Comparison of ENCODE assay signal across 16 cellular contexts in the genomic region with DNA sequence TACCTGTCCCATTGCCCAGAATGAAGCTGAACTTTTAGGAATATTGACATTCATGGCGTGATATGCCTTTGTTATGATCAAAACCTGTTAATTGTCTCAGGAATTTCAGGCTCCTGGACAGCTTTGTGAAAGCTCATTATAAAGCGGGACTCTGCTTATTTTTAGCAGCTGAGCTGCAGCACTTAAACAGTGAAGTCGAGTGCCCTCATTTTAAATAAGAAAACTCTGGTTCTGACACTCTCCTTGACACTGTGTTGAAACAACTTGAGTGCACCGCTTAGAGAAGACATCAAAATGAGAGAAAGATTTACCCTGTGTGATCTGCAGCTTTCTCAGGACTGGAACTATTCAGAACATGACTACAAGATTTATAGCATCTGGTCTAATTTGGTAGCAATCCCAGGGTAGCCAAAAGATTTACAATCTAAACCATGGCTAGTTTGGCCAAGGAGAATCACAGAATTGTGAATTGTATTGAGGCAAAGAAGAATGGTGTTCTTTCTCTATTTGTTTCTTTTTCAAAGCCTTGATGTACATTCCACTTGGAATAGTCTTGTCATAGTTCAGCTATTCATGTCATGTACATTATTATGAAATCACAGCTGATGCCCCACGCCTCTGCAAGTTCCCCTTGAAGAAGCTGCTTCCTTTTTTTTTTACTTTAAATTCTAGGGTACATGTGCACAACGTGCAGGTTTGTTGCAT. TPM values are rescaled to one million over a fixed set of nuclear protein-coding genes. Genes with fewer than 3 reads are reported as not detected.
A peak's percentile ranks its signal among the peaks of the same experiment; 100 is the strongest.
DNase-seq lines count a peak whose midpoint lies in the region; ATAC-seq and TF ChIP-seq lines count a peak whose summit lies in the region.
"Had no signal": no experiment of that assay in that cellular context is flagged by ENCODE, and none has a peak within 500 bp of the region (broad histone marks: within the 10 kb centered on the region; RNA-seq: fewer than 3 reads in every experiment).

No MANE protein-coding gene starts in this region.

- TF ChIP-seq POLR2A in ovary (IDR thresholded peaks at IDR 0.05) = no peak

- H3K27me3 ChIP-seq in BJ (ENCODE audit: control insufficient read depth, insufficient read depth, low read length) = no peaks in the 10 kb centered on the region
- no peaks in the 10 kb centered on the region for H3K27me3 ChIP-seq in HUES64 (ENCODE audit: insufficient read depth, low read length)
- no peaks in the 10 kb centered on the region for H3K27me3 ChIP-seq in left lung
- H3K27me3 ChIP-seq in CD8-positive, alpha-beta T cell (ENCODE audit: insufficient read depth, low read length) = no peaks in the 10 kb centered on the region
- no peaks in the 10 kb centered on the region for H3K27me3 ChIP-seq in ovary
- H3K27me3 ChIP-seq: vagina had no signal

- H3K27ac ChIP-seq in HUES64 (ENCODE audit: low read depth, low read length) (peak overlapping the region; percentile 34; the same call in 1 of the 2 replicates), left lung (no peak overlapping the region), ovary (no peak overlapping the region)
- H3K27ac ChIP-seq in CD8-positive, alpha-beta T cell (ENCODE audit: low read depth, low read length) = no peak overlapping the region
- H3K27ac ChIP-seq: C4-2B, vagina had no signal

- POLR2A ChIA-PET in BJ (lab: Charles Lee) = no interaction called here
- POLR2A ChIA-PET in CD8-positive, alpha-beta T cell (lab: Charles Lee) = no interaction called here
- POLR2A ChIA-PET in activated CD8-positive, alpha-beta T cell treated with anti-CD3 and anti-CD28 coated beads for 36 hours (lab: Charles Lee) = no interaction called here

- H3K9me3 ChIP-seq in HUES64 (ENCODE audit: insufficient read depth, low read depth, low read length) = peaks cover 6% of the 10 kb centered on the region
- H3K9me3 ChIP-seq in left lung = peaks cover 0 to 11% of the 10 kb centered on the region in 2 donors
- H3K9me3 ChIP-seq in CD8-positive, alpha-beta T cell (ENCODE audit: low read length) = no peaks in the 10 kb centered on the region
- H3K9me3 ChIP-seq in ovary = peaks cover 0 to 4% of the 10 kb centered on the region in 2 donors
- H3K9me3 ChIP-seq: vagina had no signal

- H3K4me1 Mint-ChIP-seq in CD8-positive, alpha-beta T cell (ENCODE audit: low read depth) = no peaks in the 10 kb centered on the region
- no peaks in the 10 kb centered on the region for H3K4me1 Mint-ChIP-seq in activated CD8-positive, alpha-beta T cell treated with anti-CD3 and anti-CD28 coated beads for 36 hours (ENCODE audit: low read depth)
- H3K4me1 Mint-ChIP-seq: activated CD8-positive, alpha-beta memory T cell treated with anti-CD3 and anti-CD28 coated beads, Interleukin-2, amount 10 ng/mL, durations not matched to agents 7 days and 5 days had no signal

- TF ChIP-seq CTCF in BJ (IDR thresholded peaks at IDR 0.05; ENCODE audit: insufficient read depth, low read depth, low read length) (no peak), left lung (IDR thresholded peaks at IDR 0.05) (no peak), ovary (IDR thresholded peaks at IDR 0.05) (no peak)
- no peak for TF ChIP-seq CTCF in CD8-positive, alpha-beta T cell (IDR thresholded peaks at IDR 0.05)
- TF ChIP-seq CTCF in activated CD8-positive, alpha-beta T cell treated with anti-CD3 and anti-CD28 coated beads for 36 hours (IDR thresholded peaks at IDR 0.05) = no peak

- ATAC-seq in left lung (peak; percentile 41), GM18873 (IDR thresholded peaks at IDR 0.05; ENCODE audit: low FRiP score, unreplicated experiment) (no peak)
- ATAC-seq in CD8-positive, alpha-beta T cell = no peak
- no peak for ATAC-seq in activated CD8-positive, alpha-beta T cell treated with anti-CD3 and anti-CD28 coated beads for 36 hours
- ATAC-seq: activated CD8-positive, alpha-beta memory T cell treated with anti-CD3 and anti-CD28 coated beads, Interleukin-2, amount 10 ng/mL, durations not matched to agents 7 days and 5 days; K562 had no signal

- CTCF ChIA-PET in BJ (lab: Yijun Ruan, JAX) = interaction anchor here (1.0 to 1.4 kb wide), 2 partner anchors 13 to 58 kb away, joined by 3 to 5 read pairs; no protein-coding TSS in a partner anchor
- CTCF ChIA-PET in CD8-positive, alpha-beta T cell (lab: Charles Lee) = no interaction called here
- CTCF ChIA-PET in activated CD8-positive, alpha-beta T cell treated with anti-CD3 and anti-CD28 coated beads for 36 hours (lab: Charles Lee) = no interaction called here

- WGBS in HUES64 = 70% methylated on average over 4 of the region's 6 CpGs
- 63 to 68% (median 68%) methylated on average over 6 of the region's 6 CpGs for WGBS in ovary, 3 donors

- H3K27ac Mint-ChIP-seq in CD8-positive, alpha-beta T cell = no peak overlapping the region
- H3K27ac Mint-ChIP-seq in activated CD8-positive, alpha-beta T cell treated with anti-CD3 and anti-CD28 coated beads for 36 hours = no peak overlapping the region
- H3K27ac Mint-ChIP-seq: activated CD8-positive, alpha-beta memory T cell treated with anti-CD3 and anti-CD28 coated beads, Interleukin-2, amount 10 ng/mL, durations not matched to agents 7 days and 5 days; stimulated activated naive CD8-positive, alpha-beta T cell treated with anti-CD3 and anti-CD28 coated beads, Interleukin-15, Interleukin-2, amounts not matched to agents 100 ng/mL and 50 ng/mL, for 24 hours had no signal

- H3K36me3 Mint-ChIP-seq in CD8-positive, alpha-beta T cell = no peaks in the 10 kb centered on the region
- H3K36me3 Mint-ChIP-seq in activated CD8-positive, alpha-beta T cell treated with anti-CD3 and anti-CD28 coated beads for 36 hours (ENCODE audit: low read depth) = peaks cover 3% of the 10 kb centered on the region
- H3K36me3 Mint-ChIP-seq: activated CD8-positive, alpha-beta memory T cell treated with anti-CD3 and anti-CD28 coated beads, Interleukin-2, amount 10 ng/mL, durations not matched to agents 7 days and 5 days had no signal

- H3K4me3 Mint-ChIP-seq in CD8-positive, alpha-beta T cell = no peak overlapping the region
- no peak overlapping the region for H3K4me3 Mint-ChIP-seq in activated CD8-positive, alpha-beta T cell treated with anti-CD3 and anti-CD28 coated beads for 36 hours
- H3K4me3 Mint-ChIP-seq: activated CD8-positive, alpha-beta memory T cell treated with anti-CD3 and anti-CD28 coated beads, Interleukin-2, amount 10 ng/mL, durations not matched to agents 7 days and 5 days; stimulated activated naive CD8-positive, alpha-beta T cell treated with anti-CD3 and anti-CD28 coated beads, Interleukin-15, Interleukin-2, amounts not matched to agents 100 ng/mL and 50 ng/mL, for 24 hours had no signal

- intact Hi-C loops in left lung (cut with DNase I) (no loop called here), ovary (cut with DNase I) (no loop called here)
- intact Hi-C loops in CD8-positive, alpha-beta T cell (cut with DNase I, micrococcal nuclease) = no loop called here
- intact Hi-C loops in activated CD8-positive, alpha-beta T cell treated with anti-CD3 and anti-CD28 coated beads for 36 hours (cut with micrococcal nuclease) = no loop called here

- H3K36me3 ChIP-seq in BJ (ENCODE audit: control insufficient read depth, insufficient read depth, low read length) (no peaks in the 10 kb centered on the region), HUES64 (ENCODE audit: insufficient read depth, low read length) (peaks cover 38% of the 10 kb centered on the region), left lung (no peaks in the 10 kb centered on the region), ovary (no peaks in the 10 kb centered on the region)
- no peaks in the 10 kb centered on the region for H3K36me3 ChIP-seq in CD8-positive, alpha-beta T cell (ENCODE audit: insufficient read depth, low read length)
- H3K36me3 ChIP-seq: vagina had no signal

- DNase-seq in BJ (ENCODE audit: low read depth) (peak; percentile 29), amniotic epithelial cell (ENCODE audit: low read depth) (peak; percentile 26), left lung (no peak), ovary (no peak)
- no peak for DNase-seq in CD8-positive, alpha-beta T cell
- DNase-seq in activated CD8-positive, alpha-beta T cell treated with anti-CD3 and anti-CD28 coated beads for 36 hours = no peak
- DNase-seq: activated CD8-positive, alpha-beta memory T cell treated with anti-CD3 and anti-CD28 coated beads, Interleukin-2, amount 10 ng/mL, durations not matched to agents 7 days and 5 days; NCI-H146; NCI-H524; nucleus accumbens had no signal

- H3K4me1 ChIP-seq in HUES64 (ENCODE audit: insufficient read depth, low read length) (peaks cover 52% of the 10 kb centered on the region), left lung (no peaks in the 10 kb centered on the region), ovary (ENCODE audit: insufficient read depth) (no peaks in the 10 kb centered on the region)
- no peaks in the 10 kb centered on the region for H3K4me1 ChIP-seq in CD8-positive, alpha-beta T cell (ENCODE audit: insufficient read depth, low read length)
- H3K4me1 ChIP-seq: vagina had no signal

- H3K9ac ChIP-seq in HUES64 (ENCODE audit: low read depth, low read length) = no peak overlapping the region

- H3K9me3 Mint-ChIP-seq in CD8-positive, alpha-beta T cell = peaks cover 9% of the 10 kb centered on the region
- peaks cover 9% of the 10 kb centered on the region for H3K9me3 Mint-ChIP-seq in activated CD8-positive, alpha-beta T cell treated with anti-CD3 and anti-CD28 coated beads for 36 hours

- H3K4me3 ChIP-seq in BJ (ENCODE audit: low read depth, low read length) = no peak overlapping the region
- no peak overlapping the region for H3K4me3 ChIP-seq in HUES64 (ENCODE audit: low read length)
- no peak overlapping the region for H3K4me3 ChIP-seq in left lung
- H3K4me3 ChIP-seq in CD8-positive, alpha-beta T cell (ENCODE audit: low read depth, low read length) = no peak overlapping the region
- no peak overlapping the region for H3K4me3 ChIP-seq in ovary
- H3K4me3 ChIP-seq: K562, vagina had no signal

- peaks cover 31% of the 10 kb centered on the region for H3K27me3 Mint-ChIP-seq in CD8-positive, alpha-beta T cell (ENCODE audit: low read depth)
- peaks cover 15% of the 10 kb centered on the region for H3K27me3 Mint-ChIP-seq in activated CD8-positive, alpha-beta T cell treated with anti-CD3 and anti-CD28 coated beads for 36 hours

- no peak for TF ChIP-seq EP300 in ovary (IDR thresholded peaks at IDR 0.05)

RNA-seq across cellular contexts. Expression of gene PLEKHG4B, which starts 38.7 kb away (rescaled TPM):
- polyA plus RNA-seq in BJ (2011; rRNA removed) = 0.72 and 1.4 TPM in 2 replicates
- 1.2 and 1.7 TPM in 2 replicates for polyA minus RNA-seq in BJ (2011; rRNA and poly(A)+ RNA removed)
- polyA plus RNA-seq in HUES64 (2013, experiment 1 of 2) = 26.8 TPM
- polyA plus RNA-seq in HUES64 (2013, experiment 2 of 2) = 27.2 TPM
- 1 to 10 TPM; 1.2 TPM for total RNA-seq in left lung
- not detected for total RNA-seq in CD8-positive, alpha-beta T cell
- not detected for total RNA-seq in activated CD8-positive, alpha-beta T cell treated with anti-CD3 and anti-CD28 coated beads for 36 hours
- 1 to 10 TPM; 1.1 to 4.0 (median 2.0) TPM for total RNA-seq in ovary
- polyA plus RNA-seq in ovary = under 1 TPM; 0.47 to 0.85 TPM
- total RNA-seq: activated CD8-positive, alpha-beta memory T cell treated with anti-CD3 and anti-CD28 coated beads, Interleukin-2, amount 10 ng/mL, durations not matched to agents 7 days and 5 days had no signal
- polyA plus RNA-seq: K562 had no signal

Comparison
In these comparisons a context has a peak if more than half of its experiments do, and no peak if none do; other contexts are left out.
1. DNase-seq: peak in BJ (single experiment) and amniotic epithelial cell (single experiment); none in left lung (0 of 2), CD8-positive, alpha-beta T cell (0 of 7), activated CD8-positive, alpha-beta T cell treated with anti-CD3 and anti-CD28 coated beads for 36 hours (single experiment) and ovary (0 of 5).